15 cellular contexts compared by ENCODE assay signal in genomic region chr15:92843819-92844218, GRCh38. TPM values are rescaled to one million over a fixed set of nuclear protein-coding genes. Genes with fewer than 3 reads are reported as not detected.
A peak's percentile ranks its signal among the peaks of the same experiment; 100 is the strongest.
DNase-seq lines count a peak whose midpoint lies in the region.
"Had no signal": no experiment of that assay in that cellular context is flagged by ENCODE, and none has a peak within 500 bp of the region (broad histone marks: within the 10 kb centered on the region; RNA-seq: fewer than 3 reads in every experiment).

No MANE protein-coding gene starts in this region.

- no peaks in the 10 kb centered on the region for H3K36me3 ChIP-seq in skeletal muscle satellite cell (ENCODE audit: insufficient read depth, low read length)
- H3K36me3 ChIP-seq: right lobe of liver had no signal

- peak overlapping the region; percentile 80 for H3K27ac Mint-ChIP-seq in T-helper 2 cell treated with Interferon-gamma antibody and Interleukin-4, amounts not matched to agents 5 μg/mL and 100 μg/mL, for 36 hours
- peak overlapping the region; percentile 97 for H3K27ac Mint-ChIP-seq in activated naive CD8-positive, alpha-beta T cell treated with anti-CD3 and anti-CD28 coated beads for 36 hours

- no peaks in the 10 kb centered on the region for H3K9me3 ChIP-seq in skeletal muscle satellite cell (replicated peaks; ENCODE audit: low read length)
- H3K9me3 ChIP-seq: right lobe of liver had no signal

- H3K9me3 Mint-ChIP-seq in T-helper 2 cell treated with Interferon-gamma antibody and Interleukin-4, amounts not matched to agents 5 μg/mL and 100 μg/mL, for 36 hours, result no peaks in the 10 kb centered on the region
- H3K9me3 Mint-ChIP-seq in activated naive CD8-positive, alpha-beta T cell treated with anti-CD3 and anti-CD28 coated beads for 36 hours, result peaks cover under 1% of the 10 kb centered on the region
- H3K9me3 Mint-ChIP-seq: CD8-positive, alpha-beta memory T cell had no signal

- H3K4me1 Mint-ChIP-seq in T-helper 2 cell treated with Interferon-gamma antibody and Interleukin-4, amounts not matched to agents 5 μg/mL and 100 μg/mL, for 36 hours (ENCODE audit: low read depth), result peaks cover 41% of the 10 kb centered on the region
- peaks cover 67% of the 10 kb centered on the region for H3K4me1 Mint-ChIP-seq in activated naive CD8-positive, alpha-beta T cell treated with anti-CD3 and anti-CD28 coated beads for 36 hours

- DNase-seq in NCI-H2107 treated with DMSO at 0.1 percent for 48 hours (lab: John Stamatoyannopoulos, UW; ENCODE audit: unreplicated experiment) (peak; percentile 31), NCI-H2107 (lab: John Stamatoyannopoulos, UW) (no peak), NCI-H2227 treated with DMSO at 0.1 percent for 48 hours (lab: John Stamatoyannopoulos, UW) (no peak), cerebellar cortex (ENCODE audit: low spot score) (no peak), AG08395 (ENCODE audit: low spot score) (no peak)
- DNase-seq in T-helper 2 cell treated with Interferon-gamma antibody and Interleukin-4, amounts not matched to agents 5 μg/mL and 100 μg/mL, for 36 hours (ENCODE audit: low spot score), result no peak
- no peak for DNase-seq in activated naive CD8-positive, alpha-beta T cell treated with anti-CD3 and anti-CD28 coated beads for 36 hours
- DNase-seq: CD8-positive, alpha-beta memory T cell; GF-D8; KBM-7; NCI-H1417; NCI-H446; right lobe of liver had no signal

- peak overlapping the region; percentile 27 for H3K4me3 Mint-ChIP-seq in T-helper 2 cell treated with Interferon-gamma antibody and Interleukin-4, amounts not matched to agents 5 μg/mL and 100 μg/mL, for 36 hours
- peak overlapping the region; percentile 20 for H3K4me3 Mint-ChIP-seq in activated naive CD8-positive, alpha-beta T cell treated with anti-CD3 and anti-CD28 coated beads for 36 hours

- no peaks in the 10 kb centered on the region for H3K27me3 ChIP-seq in skeletal muscle satellite cell (ENCODE audit: control insufficient read depth, insufficient read depth, low read length)
- H3K27me3 ChIP-seq: right lobe of liver had no signal

- no peaks in the 10 kb centered on the region for H3K36me3 Mint-ChIP-seq in T-helper 2 cell treated with Interferon-gamma antibody and Interleukin-4, amounts not matched to agents 5 μg/mL and 100 μg/mL, for 36 hours (ENCODE audit: low read depth)
- H3K36me3 Mint-ChIP-seq in activated naive CD8-positive, alpha-beta T cell treated with anti-CD3 and anti-CD28 coated beads for 36 hours, result no peaks in the 10 kb centered on the region

- no peaks in the 10 kb centered on the region for H3K27me3 Mint-ChIP-seq in T-helper 2 cell treated with Interferon-gamma antibody and Interleukin-4, amounts not matched to agents 5 μg/mL and 100 μg/mL, for 36 hours (ENCODE audit: low read depth)
- H3K27me3 Mint-ChIP-seq in activated naive CD8-positive, alpha-beta T cell treated with anti-CD3 and anti-CD28 coated beads for 36 hours, result no peaks in the 10 kb centered on the region
- H3K27me3 Mint-ChIP-seq: CD8-positive, alpha-beta memory T cell had no signal

- H3K4me3 ChIP-seq in skeletal muscle satellite cell (ENCODE audit: low read length), result no peak overlapping the region
- H3K4me3 ChIP-seq: lung, right lobe of liver had no signal

- H3K4me1 ChIP-seq in skeletal muscle satellite cell (ENCODE audit: control insufficient read depth, insufficient read depth, low read length), result peaks cover 19% of the 10 kb centered on the region

- H3K4me2 ChIP-seq in skeletal muscle satellite cell (ENCODE audit: low read length), result peak overlapping the region; percentile 45

- peak overlapping the region; percentile 56 for H3K9ac ChIP-seq in skeletal muscle satellite cell (ENCODE audit: low read depth, low read length)

RNA-seq across cellular contexts. Expression of gene CHD2, which starts 56.3 kb away (rescaled TPM):
- 10 to 100 TPM; 92.8 to 95.7 TPM for total RNA-seq in activated naive CD8-positive, alpha-beta T cell treated with anti-CD3 and anti-CD28 coated beads for 36 hours
- total RNA-seq in skeletal muscle satellite cell (2012; rRNA removed), result 46.5 and 60.8 TPM in 2 replicates
